Comparison of ENCODE assay signal across 9 cellular contexts in the genomic region with DNA sequence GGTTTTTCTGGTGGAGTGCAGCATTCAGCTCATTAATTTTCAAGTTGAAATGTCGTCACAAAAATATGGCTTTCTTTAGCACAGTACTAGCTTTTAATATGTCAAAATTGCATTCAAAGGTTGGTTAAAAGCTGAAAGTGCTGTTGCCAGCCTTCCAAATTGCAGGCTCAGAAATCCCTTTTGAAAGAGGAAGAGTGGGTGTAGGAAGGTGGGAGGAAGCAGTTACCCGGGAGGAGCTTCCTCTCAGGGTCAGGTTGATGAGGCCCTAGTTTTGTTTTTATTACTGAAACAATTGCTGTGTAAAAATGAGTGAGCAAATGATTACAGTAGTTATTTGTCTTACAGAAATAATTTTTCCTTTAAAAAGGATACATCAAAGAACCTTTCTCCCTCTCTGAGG. TPM values are rescaled to one million over a fixed set of nuclear protein-coding genes. Genes with fewer than 3 reads are reported as not detected.
DNase-seq lines count a peak whose midpoint lies in the region; ATAC-seq and TF ChIP-seq lines count a peak whose summit lies in the region.
"Had no signal": no experiment of that assay in that cellular context is flagged by ENCODE, and none has a peak within 500 bp of the region (broad histone marks: within the 10 kb centered on the region; RNA-seq: fewer than 3 reads in every experiment).

No MANE protein-coding gene starts in this region.

- no peak for TF ChIP-seq CTCF in NB4 (IDR thresholded peaks at IDR 0.05; ENCODE audit: low read depth, low read length)
- no peak for TF ChIP-seq CTCF in mammary epithelial cell (conservative IDR thresholded peaks at IDR 0.05 in 1 of 2, IDR thresholded peaks at IDR 0.05 in 1 of 2; ENCODE audit: extremely low read depth in 1 of 2, insufficient read depth in 1 of 2, low read depth in 1 of 2, low read length in 2 of 2)
- no peak for TF ChIP-seq CTCF in smooth muscle cell (IDR thresholded peaks at IDR 0.05; ENCODE audit: borderline replicate concordance, insufficient read depth, poor library complexity, severe bottlenecking)

- H3K4me2 ChIP-seq in mammary epithelial cell (ENCODE audit: insufficient read depth, low read depth, low read length) (peak overlapping the region; percentile 6), skeletal muscle satellite cell (ENCODE audit: low read length) (peak overlapping the region; percentile 58), smooth muscle cell (no peak overlapping the region)

- in situ Hi-C loops in mammary epithelial cell (cut with MboI; ENCODE audit: low sequenced_read_pairs in 2 of 2): no loop called here

- H4K20me1 ChIP-seq in mammary epithelial cell (ENCODE audit: insufficient read depth, low read length) (no peaks in the 10 kb centered on the region), smooth muscle cell (ENCODE audit: low read depth) (peaks cover 81% of the 10 kb centered on the region)

- CTCF ChIA-PET in mammary epithelial cell (lab: Charles Lee; ENCODE audit: low non-redundant PET): interaction anchor here (0.6 kb wide), 1 partner anchor 903 kb away, joined by 3 read pairs; no protein-coding TSS in a partner anchor

- H3F3A ChIP-seq in smooth muscle cell (ENCODE audit: low read depth): no peaks in the 10 kb centered on the region

- H3K4me1 ChIP-seq in mammary epithelial cell (ENCODE audit: insufficient read depth, low read length): peaks cover 36% of the 10 kb centered on the region
- peaks cover 42% of the 10 kb centered on the region for H3K4me1 ChIP-seq in skeletal muscle satellite cell (ENCODE audit: control insufficient read depth, insufficient read depth, low read length)
- peaks cover 31% of the 10 kb centered on the region for H3K4me1 ChIP-seq in smooth muscle cell (ENCODE audit: low read depth)

- H3K9ac ChIP-seq in mammary epithelial cell (ENCODE audit: insufficient read depth, low read length) (no peak overlapping the region), skeletal muscle satellite cell (ENCODE audit: low read depth, low read length) (no peak overlapping the region), smooth muscle cell (ENCODE audit: low read depth) (no peak overlapping the region)

- no peak overlapping the region for H2AFZ ChIP-seq in mammary epithelial cell (ENCODE audit: low read depth, low read length)
- H2AFZ ChIP-seq in smooth muscle cell (ENCODE audit: low read depth): no peak overlapping the region

- intact Hi-C loops in mammary epithelial cell (cut with micrococcal nuclease): no loop called here

- ATAC-seq in GM18511 (IDR thresholded peaks at IDR 0.05; ENCODE audit: unreplicated experiment) (no peak), GM18498 (IDR thresholded peaks at IDR 0.05; ENCODE audit: unreplicated experiment) (no peak)

- dilution Hi-C loops in mammary epithelial cell (cut with HindIII; ENCODE audit: low sequenced_read_pairs): no loop called here

- peak overlapping the region; percentile 17 for H3K4me3 ChIP-seq in NB4 (ENCODE audit: low read depth, low read length)
- H3K4me3 ChIP-seq in mammary epithelial cell (replicated peaks in 1 of 3; ENCODE audit: insufficient read depth in 1 of 3, low read depth in 2 of 3, low read length in 3 of 3): no peak overlapping the region
- H3K4me3 ChIP-seq in skeletal muscle satellite cell (ENCODE audit: low read length): no peak overlapping the region
- H3K4me3 ChIP-seq in smooth muscle cell: no peak overlapping the region

- 18% methylated on average over 2 of the region's 2 CpGs for WGBS in mammary epithelial cell (ENCODE audit: low coverage, missing lambda C conversion rate)
- 52% methylated on average over 2 of the region's 2 CpGs for WGBS in smooth muscle cell (ENCODE audit: low lambda C conversion rate)

- BruUV-seq in mammary epithelial cell (replicated peaks; lab: Mats Ljungman, UMichigan): no TSS peak

- no peaks in the 10 kb centered on the region for H3K27me3 ChIP-seq in mammary epithelial cell (ENCODE audit: insufficient read depth, low read length)
- H3K27me3 ChIP-seq in skeletal muscle satellite cell (ENCODE audit: control insufficient read depth, insufficient read depth, low read length): no peaks in the 10 kb centered on the region
- H3K27me3 ChIP-seq in smooth muscle cell (ENCODE audit: low read depth): no peaks in the 10 kb centered on the region

- DNase-seq in SIG-M5 treated with dmso at 0.1 percent for 504 hours (lab: John Stamatoyannopoulos, UW; ENCODE audit: unreplicated experiment): peak; percentile 58
- DNase-seq in SIG-M5 (lab: John Stamatoyannopoulos, UW): no peak
- peak; percentile 70 for DNase-seq in NB4 (ENCODE audit: low read depth)
- no peak for DNase-seq in mammary epithelial cell
- no peak for DNase-seq in smooth muscle cell (lab: John Stamatoyannopoulos, UW; ENCODE audit: unreplicated experiment)
- DNase-seq: 8988T had no signal

- peaks cover 98% of the 10 kb centered on the region for H3K79me2 ChIP-seq in mammary epithelial cell (ENCODE audit: insufficient read depth, low read length)
- peaks cover 92% of the 10 kb centered on the region for H3K79me2 ChIP-seq in smooth muscle cell (ENCODE audit: low read depth)

- TF ChIP-seq POLR2A in NB4 (IDR thresholded peaks at IDR 0.05; ENCODE audit: extremely low read depth, insufficient read length): no peak

- no peaks in the 10 kb centered on the region for H3K36me3 ChIP-seq in mammary epithelial cell (ENCODE audit: insufficient read depth, low read length)
- H3K36me3 ChIP-seq in skeletal muscle satellite cell (ENCODE audit: insufficient read depth, low read length): no peaks in the 10 kb centered on the region
- H3K36me3 ChIP-seq in smooth muscle cell (ENCODE audit: low read depth): no peaks in the 10 kb centered on the region

- H3K27ac ChIP-seq in mammary epithelial cell (ENCODE audit: insufficient read depth, low read depth, low read length) (no peak overlapping the region), smooth muscle cell (ENCODE audit: low read depth) (no peak overlapping the region)

- H3K9me3 ChIP-seq in mammary epithelial cell (replicated peaks; ENCODE audit: insufficient read depth, low read length): no peaks in the 10 kb centered on the region
- H3K9me3 ChIP-seq in skeletal muscle satellite cell (replicated peaks; ENCODE audit: low read length): no peaks in the 10 kb centered on the region
- H3K9me3 ChIP-seq in smooth muscle cell (replicated peaks; ENCODE audit: low read depth): no peaks in the 10 kb centered on the region

RNA-seq across cellular contexts. Expression of gene SEC14L1, which starts 41.4 kb away (rescaled TPM):
- total RNA-seq in mammary epithelial cell (10 to 100 TPM; 66.0 to 67.6 TPM), smooth muscle cell (24.3 and 25.1 TPM in 2 replicates)
- polyA plus RNA-seq in mammary epithelial cell (34.8 TPM), smooth muscle cell (25.8 and 29.5 TPM in 2 replicates)
- 53.9 TPM for polyA minus RNA-seq in mammary epithelial cell
- total RNA-seq in skeletal muscle satellite cell (2012; rRNA removed): 25.1 and 27.9 TPM in 2 replicates

Comparison
In these comparisons a context has a peak if more than half of its experiments do, and no peak if none do; other contexts are left out.
1. DNase-seq: peak in SIG-M5 treated with dmso at 0.1 percent for 504 hours (single experiment) and NB4 (single experiment); none in SIG-M5 (single experiment), mammary epithelial cell (single experiment) and smooth muscle cell (single experiment).